21 cellular contexts compared by ENCODE assay signal in genomic region chr6:56906752-56907151, GRCh38. TPM values are rescaled to one million over a fixed set of nuclear protein-coding genes. Genes with fewer than 3 reads are reported as not detected.
DNase-seq lines count a peak whose midpoint lies in the region; ATAC-seq, FAIRE-seq and TF ChIP-seq lines count a peak whose summit lies in the region.
"Had no signal": no experiment of that assay in that cellular context is flagged by ENCODE, and none has a peak within 500 bp of the region (broad histone marks: within the 10 kb centered on the region; RNA-seq: fewer than 3 reads in every experiment).

No MANE protein-coding gene starts in this region.

- no peaks in the 10 kb centered on the region for H4K20me1 ChIP-seq in keratinocyte (ENCODE audit: control insufficient read depth, extremely low read depth, insufficient read depth, low read length)

- H3K9me3 ChIP-seq in keratinocyte (ENCODE audit: control insufficient read depth, low read depth, low read length), result no peaks in the 10 kb centered on the region

- DNase-seq in EH (ENCODE audit: low read depth) (peak; percentile 70), HS-5 (ENCODE audit: low read depth) (peak; percentile 63), keratinocyte (ENCODE audit: low read depth, low spot score) (no peak), NCI-H2196 treated with DMSO at 0.1 percent for 48 hours (lab: John Stamatoyannopoulos, UW; ENCODE audit: unreplicated experiment) (no peak), lower leg skin (ENCODE audit: low spot score in 2 of 2) (no peak), NCI-H2081 (lab: John Stamatoyannopoulos, UW) (no peak), Right ventricle myocardium inferior (ENCODE audit: missing footprints) (no peak)
- DNase-seq: activated CD4-positive, alpha-beta T cell treated with anti-CD3 and anti-CD28 coated beads, Interleukin-2, amount 50 U/mL, for 48 hours; activated CD8-positive, alpha-beta memory T cell treated with anti-CD3 and anti-CD28 coated beads, Interleukin-2, amount 50 U/mL, for 48 hours; activated naive CD8-positive, alpha-beta T cell treated with anti-CD3 and anti-CD28 coated beads, Interleukin-2, amount 10 ng/mL, durations not matched to agents 7 days and 5 days; effector CD8-positive, alpha-beta T cell; kidney; mammary epithelial cell; MM.1S; NCI-H1436; SIG-M5; stimulated activated naive CD8-positive, alpha-beta T cell treated with anti-CD3 and anti-CD28 coated beads, Interleukin-15, Interleukin-2, amounts not matched to agents 100 U/mL and 50 U/mL, for 24 hours; WERI-Rb-1 had no signal

- no peaks in the 10 kb centered on the region for H3K36me3 ChIP-seq in keratinocyte (ENCODE audit: control insufficient read depth in 2 of 2, extremely low read depth in 1 of 2, insufficient read depth in 2 of 2, low read length in 2 of 2)
- H3K36me3 ChIP-seq: WERI-Rb-1 had no signal

- peak; percentile 56 for FAIRE-seq in keratinocyte (lab: Jason Lieb, UNC)
- FAIRE-seq: kidney had no signal

- ATAC-seq in Right ventricle myocardium inferior, result no peak
- ATAC-seq: stimulated activated naive CD8-positive, alpha-beta T cell treated with anti-CD3 and anti-CD28 coated beads, Interleukin-15, Interleukin-2, amounts not matched to agents 100 U/mL and 50 U/mL, for 24 hours had no signal

- dilution Hi-C loops in keratinocyte (cut with MboI; ENCODE audit: extremely low pct_ligation_motif_present, low sequenced_read_pairs), result no loop called here

- intact Hi-C loops in lower leg skin (cut with DNase I; ENCODE audit: low total_unique reads) (no loop called here), Right ventricle myocardium inferior (cut with DNase I) (loop anchor here (5.0 kb wide), 1 partner anchor 411 kb away; the partner anchor contains the start of gene PRIM2)

- H2AFZ ChIP-seq in keratinocyte (ENCODE audit: control insufficient read depth, low read length), result no peak overlapping the region

- H3K9ac ChIP-seq in keratinocyte (ENCODE audit: control insufficient read depth, extremely low read depth, insufficient read depth, low read length), result no peak overlapping the region

- TF ChIP-seq POLR2A in lower leg skin (IDR thresholded peaks at IDR 0.05), result no peak

- peaks cover 25% of the 10 kb centered on the region for H3K4me1 ChIP-seq in keratinocyte (ENCODE audit: control insufficient read depth, extremely low read depth, insufficient read depth, low read length)

- no peaks in the 10 kb centered on the region for H3K79me2 ChIP-seq in keratinocyte (ENCODE audit: control insufficient read depth, insufficient read depth, low read length)

- no peak for TF ChIP-seq CTCF in WI38 (IDR thresholded peaks at IDR 0.05; ENCODE audit: low read depth, low read length)
- no peak for TF ChIP-seq CTCF in keratinocyte (optimal IDR thresholded peaks at IDR 0.05 in 1 of 3, IDR thresholded peaks at IDR 0.05 in 1 of 3, conservative IDR thresholded peaks at IDR 0.05 in 1 of 3; ENCODE audit: extremely low read depth in 1 of 3, insufficient read depth in 2 of 3, low read length in 3 of 3)
- no peak for TF ChIP-seq CTCF in lower leg skin (IDR thresholded peaks at IDR 0.05)

- 87 to 90% methylated on average over 3 of the region's 3 CpGs for WGBS in lower leg skin, 2 donors

- H3K4me3 ChIP-seq in WI38 (ENCODE audit: low read depth, low read length), result 0 out of 2 replicates have a peak overlapping the region, but pooled peaks have one; percentile 12
- H3K4me3 ChIP-seq in keratinocyte (ENCODE audit: control insufficient read depth in 2 of 3, extremely low read depth in 1 of 3, insufficient read depth in 2 of 3, low read depth in 1 of 3, low read length in 3 of 3), result no peak overlapping the region
- no peak overlapping the region for H3K4me3 ChIP-seq in lower leg skin (ENCODE audit: low read depth, poor library complexity, severe bottlenecking)
- H3K4me3 ChIP-seq: smooth muscle cell had no signal

- no peak overlapping the region for H3K4me2 ChIP-seq in keratinocyte (ENCODE audit: control insufficient read depth, extremely low read depth, insufficient read depth, low read depth, low read length)
- H3K4me2 ChIP-seq: smooth muscle cell had no signal

- no peak overlapping the region for H3K27ac ChIP-seq in keratinocyte (ENCODE audit: control insufficient read depth, insufficient read depth, low read length)
- H3K27ac ChIP-seq: WERI-Rb-1 had no signal

- H3K27me3 ChIP-seq in keratinocyte (ENCODE audit: control insufficient read depth, extremely low read depth, insufficient read depth, low read length), result no peaks in the 10 kb centered on the region

- no peaks in the 10 kb centered on the region for H3K9me1 ChIP-seq in keratinocyte (ENCODE audit: control insufficient read depth, extremely low read depth, insufficient read depth, low read length)

RNA-seq across cellular contexts. Expression of gene BEND6, which starts 48.2 kb away (rescaled TPM):
- polyA plus RNA-seq in keratinocyte, result 0.77 to 1.0 TPM (median 0.77 TPM) in 3 replicates
- polyA plus RNA-seq in keratinocyte (2011; ENCODE audit: low read depth), result 2.3 TPM
- polyA plus RNA-seq in keratinocyte (2011; cell fraction: cytosol; rRNA removed), result 0.48 and 0.86 TPM in 2 replicates
- 0.22 and 0.27 TPM in 2 replicates for polyA plus RNA-seq in keratinocyte (2011; cell fraction: nucleus; rRNA removed)
- 0.91 and 1.2 TPM in 2 replicates for polyA plus RNA-seq in keratinocyte (2012; ENCODE audit: low replicate concordance)
- 0.51 to 0.89 TPM in 2 of 3 replicates, not detected in the other for polyA minus RNA-seq in keratinocyte
- not detected for polyA minus RNA-seq in keratinocyte (2011; cell fraction: cytosol; rRNA and poly(A)+ RNA removed)
- not detected in 2 replicates for polyA minus RNA-seq in keratinocyte (2011; cell fraction: nucleus; rRNA and poly(A)+ RNA removed)
- under 1 TPM in 3 of 4 donors, not detected in 1; 0.27 to 0.58 (median 0.42) TPM for total RNA-seq in lower leg skin
- 0.30 TPM for total RNA-seq in Right ventricle myocardium inferior
- total RNA-seq: activated naive CD8-positive, alpha-beta T cell treated with anti-CD3 and anti-CD28 coated beads, Interleukin-2, amount 10 ng/mL, durations not matched to agents 7 days and 5 days; activated T-helper 2 cell treated with anti-CD3 and anti-CD28 coated beads, Interferon-gamma antibody, Interleukin-2, Interleukin-4, amounts not matched to agents 10 μg/mL and 5 μg/mL and 100 μg/mL, durations not matched to agents 14 hours and 24 hours and 36 hours had no signal

Comparison
In these comparisons a context has a peak if more than half of its experiments do, and no peak if none do; other contexts are left out.
1. DNase-seq: peak in EH (single experiment) and HS-5 (single experiment); none in keratinocyte (single experiment), NCI-H2196 treated with DMSO at 0.1 percent for 48 hours (single experiment), lower leg skin (0 of 2), NCI-H2081 (0 of 2) and Right ventricle myocardium inferior (single experiment).